Comparison of ENCODE assay signal across 30 cellular contexts in the genomic region with DNA sequence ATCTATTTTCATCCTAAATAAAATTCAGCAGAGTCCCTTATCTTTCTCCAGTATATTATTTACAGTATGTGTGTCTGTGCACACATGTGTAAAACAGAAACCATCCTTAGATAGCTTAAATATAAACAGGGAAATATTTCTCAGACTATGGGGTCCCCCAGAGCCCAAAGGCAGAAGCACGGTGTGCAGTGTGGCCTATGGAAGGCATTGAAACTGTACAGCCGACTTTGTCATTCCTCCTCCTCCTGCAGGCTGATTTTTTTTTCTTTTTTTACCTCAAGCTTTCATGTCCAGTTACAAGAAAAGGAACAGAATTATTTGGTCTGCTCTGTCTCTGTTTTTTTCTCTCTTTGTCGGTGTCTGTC. TPM values are rescaled to one million over a fixed set of nuclear protein-coding genes. Genes with fewer than 3 reads are reported as not detected.
DNase-seq lines count a peak whose midpoint lies in the region; ATAC-seq, FAIRE-seq and TF ChIP-seq lines count a peak whose summit lies in the region.
"Had no signal": no experiment of that assay in that cellular context is flagged by ENCODE, and none has a peak within 500 bp of the region (broad histone marks: within the 10 kb centered on the region; RNA-seq: fewer than 3 reads in every experiment).

No MANE protein-coding gene starts in this region.

- no peak for TF ChIP-seq RAD21 in K562 (CRISPR knock-in tag; conservative IDR thresholded peaks at IDR 0.05 in 1 of 2, IDR thresholded peaks at IDR 0.05 in 1 of 2)

- CTCF ChIA-PET in K562 (lab: Yijun Ruan, JAX; ENCODE audit: low intra/inter-chr PET ratio) = no interaction called here
- CTCF ChIA-PET in activated CD4-positive, alpha-beta memory T cell treated with anti-CD3 and anti-CD28 coated beads, Interleukin-2, amount 10 ng/mL, durations not matched to agents 7 days and 5 days (lab: Charles Lee) = no interaction called here
- CTCF ChIA-PET in naive thymus-derived CD4-positive, alpha-beta T cell (lab: Charles Lee) = no interaction called here

- no peaks in the 10 kb centered on the region for H3K9me3 ChIP-seq in DND-41 (ENCODE audit: insufficient read depth, low read length, severe bottlenecking)
- no peaks in the 10 kb centered on the region for H3K9me3 ChIP-seq in K562 (replicated peaks; ENCODE audit: control insufficient read depth, insufficient read depth, low read depth, low read length)
- H3K9me3 ChIP-seq in neural progenitor cell (ENCODE audit: low read depth) = no peaks in the 10 kb centered on the region
- no peaks in the 10 kb centered on the region for H3K9me3 ChIP-seq in naive thymus-derived CD4-positive, alpha-beta T cell (ENCODE audit: control insufficient read depth in 2 of 3, low read length in 3 of 3)
- H3K9me3 ChIP-seq in T-helper 17 cell (ENCODE audit: control insufficient read depth, low read length, poor library complexity, severe bottlenecking) = no peaks in the 10 kb centered on the region

- DNase-seq in DND-41 = no peak
- peak; percentile 51 for DNase-seq in NCI-H69 (lab: John Stamatoyannopoulos, UW)
- no peak for DNase-seq in K562 (ENCODE audit: extremely low read depth in 1 of 4, low spot score in 3 of 4)
- DNase-seq in neural progenitor cell (ENCODE audit: low spot score) = no peak
- DNase-seq in activated CD4-positive, alpha-beta memory T cell treated with anti-CD3 and anti-CD28 coated beads, Interleukin-2, amount 10 ng/mL, durations not matched to agents 7 days and 5 days = no peak
- DNase-seq in central memory CD4-positive, alpha-beta T cell = no peak
- DNase-seq in naive thymus-derived CD4-positive, alpha-beta T cell = no peak
- no peak for DNase-seq in T-helper 17 cell
- DNase-seq: activated CD4-positive, alpha-beta T cell treated with anti-CD3 and anti-CD28 coated beads, Interleukin-2, amount 50 U/mL, for 48 hours; activated CD4-positive, CD25-positive, alpha-beta regulatory T cell; activated CD8-positive, alpha-beta memory T cell treated with anti-CD3 and anti-CD28 coated beads, Interleukin-2, amount 50 U/mL, for 48 hours; activated naive CD4-positive, alpha-beta T cell treated with anti-CD3 and anti-CD28 coated beads, Interleukin-2, amount 10 ng/mL, durations not matched to agents 7 days and 5 days; brain microvascular endothelial cell; effector CD4-positive, alpha-beta T cell; erythroblast; glutamatergic neuron; NCI-H2107; NCI-H446 treated with DMSO at 0.1 percent for 48 hours; posterior cingulate gyrus; stimulated activated CD4-positive, alpha-beta T cell treated with anti-CD3 and anti-CD28 coated beads, Interleukin-4, amount 100 ng/mL, for 4 hours; stimulated activated naive CD4-positive, alpha-beta T cell; T1000 had no signal

- no peak for TF ChIP-seq EP300 in K562 (IDR thresholded peaks at IDR 0.05; ENCODE audit: low read length)

- no peaks in the 10 kb centered on the region for H3K27me3 Mint-ChIP-seq in neural progenitor cell (ENCODE audit: insufficient read depth, low read depth)
- no peaks in the 10 kb centered on the region for H3K27me3 Mint-ChIP-seq in activated CD4-positive, alpha-beta memory T cell treated with anti-CD3 and anti-CD28 coated beads, Interleukin-2, amount 10 ng/mL, durations not matched to agents 7 days and 5 days
- H3K27me3 Mint-ChIP-seq in naive thymus-derived CD4-positive, alpha-beta T cell = no peaks in the 10 kb centered on the region
- no peaks in the 10 kb centered on the region for H3K27me3 Mint-ChIP-seq in T-helper 17 cell
- H3K27me3 Mint-ChIP-seq: activated naive CD4-positive, alpha-beta T cell treated with anti-CD3 and anti-CD28 coated beads, Interleukin-2, amount 10 ng/mL, durations not matched to agents 7 days and 5 days; IgD-negative memory B cell had no signal

- H2AFZ ChIP-seq in DND-41 (ENCODE audit: low read depth, low read length) (no peak overlapping the region), K562 (ENCODE audit: low read depth, low read length) (no peak overlapping the region), neural progenitor cell (replicated peaks) (no peak overlapping the region)

- H3K4me2 ChIP-seq in DND-41 (ENCODE audit: insufficient read depth, low read length) (no peak overlapping the region), K562 (ENCODE audit: insufficient read depth, low read length) (no peak overlapping the region), neural progenitor cell (no peak overlapping the region)

- H3K36me3 ChIP-seq in DND-41 (ENCODE audit: insufficient read depth, low read length) = no peaks in the 10 kb centered on the region
- no peaks in the 10 kb centered on the region for H3K36me3 ChIP-seq in K562 (ENCODE audit: control insufficient read depth, insufficient read depth, low read length)
- H3K36me3 ChIP-seq in neural progenitor cell = no peaks in the 10 kb centered on the region
- H3K36me3 ChIP-seq in naive thymus-derived CD4-positive, alpha-beta T cell (ENCODE audit: control insufficient read depth in 2 of 3, insufficient read depth in 3 of 3, low read length in 3 of 3) = no peaks in the 10 kb centered on the region
- H3K36me3 ChIP-seq: brain microvascular endothelial cell had no signal

- in situ Hi-C loops in K562 (cut with MboI) = no loop called here

- intact Hi-C loops in K562 (cut with micrococcal nuclease) = no loop called here
- intact Hi-C loops in naive thymus-derived CD4-positive, alpha-beta T cell (cut with micrococcal nuclease) = no loop called here

- H3K27ac ChIP-seq in DND-41 (ENCODE audit: low read length) (no peak overlapping the region), K562 (ENCODE audit: extremely low read depth, low read depth, low read length) (no peak overlapping the region), neural progenitor cell (no peak overlapping the region)
- no peak overlapping the region for H3K27ac ChIP-seq in naive thymus-derived CD4-positive, alpha-beta T cell (ENCODE audit: low read depth, low read length)
- H3K27ac ChIP-seq: brain microvascular endothelial cell, C4-2B had no signal

- H3K27ac Mint-ChIP-seq in neural progenitor cell (peak overlapping the region; percentile 64), T-helper 17 cell (no peak overlapping the region)
- no peak overlapping the region for H3K27ac Mint-ChIP-seq in activated CD4-positive, alpha-beta memory T cell treated with anti-CD3 and anti-CD28 coated beads, Interleukin-2, amount 10 ng/mL, durations not matched to agents 7 days and 5 days
- H3K27ac Mint-ChIP-seq in naive thymus-derived CD4-positive, alpha-beta T cell = peak overlapping the region in 1 of 9 donors; percentile 58
- H3K27ac Mint-ChIP-seq: activated naive CD4-positive, alpha-beta T cell treated with anti-CD3 and anti-CD28 coated beads, Interleukin-2, amount 10 ng/mL, durations not matched to agents 7 days and 5 days; IgD-negative memory B cell had no signal

- no peaks in the 10 kb centered on the region for H3K36me3 Mint-ChIP-seq in neural progenitor cell
- no peaks in the 10 kb centered on the region for H3K36me3 Mint-ChIP-seq in activated CD4-positive, alpha-beta memory T cell treated with anti-CD3 and anti-CD28 coated beads, Interleukin-2, amount 10 ng/mL, durations not matched to agents 7 days and 5 days (ENCODE audit: low read depth)
- peaks cover 3 to 31% (median 24%) of the 10 kb centered on the region in 5 donors for H3K36me3 Mint-ChIP-seq in naive thymus-derived CD4-positive, alpha-beta T cell
- H3K36me3 Mint-ChIP-seq in T-helper 17 cell (ENCODE audit: low read depth) = peaks cover 3% of the 10 kb centered on the region
- H3K36me3 Mint-ChIP-seq: activated naive CD4-positive, alpha-beta T cell treated with anti-CD3 and anti-CD28 coated beads, Interleukin-2, amount 10 ng/mL, durations not matched to agents 7 days and 5 days had no signal

- no peak for TF ChIP-seq POLR2A in K562 (conservative IDR thresholded peaks at IDR 0.05)

- no peaks in the 10 kb centered on the region for H3K79me2 ChIP-seq in DND-41 (ENCODE audit: insufficient read depth, low read length)
- H3K79me2 ChIP-seq in K562 (ENCODE audit: control insufficient read depth, insufficient read depth, low read length) = no peaks in the 10 kb centered on the region
- H3K79me2 ChIP-seq in neural progenitor cell (ENCODE audit: low read depth) = no peaks in the 10 kb centered on the region

- BruUV-seq in K562 (replicated peaks; lab: Mats Ljungman, UMichigan) = no TSS peak

- FAIRE-seq in K562 (lab: Jason Lieb, UNC) = no peak
- FAIRE-seq: H1, keratinocyte, urothelium cell line had no signal

- no peaks in the 10 kb centered on the region for H3F3A ChIP-seq in neural progenitor cell (ENCODE audit: low read depth)

- peak; percentile 5 for TF ChIP-seq CTCF in DND-41 (IDR thresholded peaks at IDR 0.05; ENCODE audit: borderline replicate concordance, extremely low read depth, low read length, poor library complexity, severe bottlenecking)
- TF ChIP-seq CTCF in K562 (IDR thresholded peaks at IDR 0.05 in 2 of 3, conservative IDR thresholded peaks at IDR 0.05 in 1 of 3; ENCODE audit: insufficient read depth in 2 of 3, low read depth in 1 of 3, low read length in 3 of 3) = no peak
- no peak for TF ChIP-seq CTCF in neural progenitor cell (IDR thresholded peaks at IDR 0.05)

- no peaks in the 10 kb centered on the region for H3K9me3 Mint-ChIP-seq in neural progenitor cell
- H3K9me3 Mint-ChIP-seq in activated CD4-positive, alpha-beta memory T cell treated with anti-CD3 and anti-CD28 coated beads, Interleukin-2, amount 10 ng/mL, durations not matched to agents 7 days and 5 days = no peaks in the 10 kb centered on the region
- no peaks in the 10 kb centered on the region for H3K9me3 Mint-ChIP-seq in naive thymus-derived CD4-positive, alpha-beta T cell
- H3K9me3 Mint-ChIP-seq: activated naive CD4-positive, alpha-beta T cell treated with anti-CD3 and anti-CD28 coated beads, Interleukin-2, amount 10 ng/mL, durations not matched to agents 7 days and 5 days; IgD-negative memory B cell had no signal

- H3K9ac ChIP-seq in DND-41 (ENCODE audit: low read depth, low read length) (no peak overlapping the region), K562 (ENCODE audit: insufficient read depth in 1 of 2, low read depth in 2 of 2, low read length in 2 of 2) (no peak overlapping the region), neural progenitor cell (no peak overlapping the region)

- H3K4me3 Mint-ChIP-seq in neural progenitor cell (no peak overlapping the region), T-helper 17 cell (no peak overlapping the region)
- no peak overlapping the region for H3K4me3 Mint-ChIP-seq in activated CD4-positive, alpha-beta memory T cell treated with anti-CD3 and anti-CD28 coated beads, Interleukin-2, amount 10 ng/mL, durations not matched to agents 7 days and 5 days
- no peak overlapping the region for H3K4me3 Mint-ChIP-seq in naive thymus-derived CD4-positive, alpha-beta T cell
- H3K4me3 Mint-ChIP-seq: activated naive CD4-positive, alpha-beta T cell treated with anti-CD3 and anti-CD28 coated beads, Interleukin-2, amount 10 ng/mL, durations not matched to agents 7 days and 5 days; IgD-negative memory B cell had no signal

- H3K4me1 ChIP-seq in DND-41 (ENCODE audit: insufficient read depth, low read length) (no peaks in the 10 kb centered on the region), K562 (replicated peaks in 1 of 2; ENCODE audit: control insufficient read depth in 2 of 2, insufficient read depth in 2 of 2, low read length in 2 of 2) (peaks cover 0 to 8% of the 10 kb centered on the region in 2 experiments; a peak in 2 of 5 replicates), neural progenitor cell (no peaks in the 10 kb centered on the region)
- H3K4me1 ChIP-seq in naive thymus-derived CD4-positive, alpha-beta T cell (ENCODE audit: control insufficient read depth in 2 of 2, insufficient read depth in 2 of 2, low read length in 2 of 2) = no peaks in the 10 kb centered on the region

- H3K4me1 Mint-ChIP-seq in neural progenitor cell (peaks cover 31% of the 10 kb centered on the region), T-helper 17 cell (peaks cover 6% of the 10 kb centered on the region)
- H3K4me1 Mint-ChIP-seq in activated CD4-positive, alpha-beta memory T cell treated with anti-CD3 and anti-CD28 coated beads, Interleukin-2, amount 10 ng/mL, durations not matched to agents 7 days and 5 days = peaks cover 19% of the 10 kb centered on the region
- peaks cover 0 to 23% (median 5%) of the 10 kb centered on the region in 7 donors for H3K4me1 Mint-ChIP-seq in naive thymus-derived CD4-positive, alpha-beta T cell

- no peak overlapping the region for H3K4me3 ChIP-seq in DND-41 (ENCODE audit: low read depth in 1 of 2, low read length in 2 of 2)
- no peak overlapping the region for H3K4me3 ChIP-seq in K562
- no peak overlapping the region for H3K4me3 ChIP-seq in neural progenitor cell
- H3K4me3 ChIP-seq in naive thymus-derived CD4-positive, alpha-beta T cell (ENCODE audit: low read length) = no peak overlapping the region

- WGBS in K562 (ENCODE audit: insufficient coverage, low coverage, missing lambda C conversion rate) = 36% methylated on average over 3 of the region's 3 CpGs

- H3K9me1 ChIP-seq in K562 (ENCODE audit: control insufficient read depth, insufficient read depth, low read length) = no peaks in the 10 kb centered on the region

- H4K20me1 ChIP-seq in DND-41 (ENCODE audit: insufficient read depth, low read length) = no peaks in the 10 kb centered on the region
- H4K20me1 ChIP-seq in K562 (replicated peaks; ENCODE audit: control insufficient read depth, insufficient read depth, low read length) = no peaks in the 10 kb centered on the region
- H4K20me1 ChIP-seq in neural progenitor cell (ENCODE audit: low read depth) = no peaks in the 10 kb centered on the region

- no peaks in the 10 kb centered on the region for H3K27me3 ChIP-seq in DND-41 (ENCODE audit: insufficient read depth, low read length, poor library complexity)
- H3K27me3 ChIP-seq in K562 (ENCODE audit: control insufficient read depth in 2 of 2, insufficient read depth in 2 of 2, low read length in 2 of 2) = no peaks in the 10 kb centered on the region
- no peaks in the 10 kb centered on the region for H3K27me3 ChIP-seq in neural progenitor cell
- no peaks in the 10 kb centered on the region for H3K27me3 ChIP-seq in naive thymus-derived CD4-positive, alpha-beta T cell (ENCODE audit: control insufficient read depth in 2 of 2, insufficient read depth in 2 of 2, low read length in 2 of 2)
- H3K27me3 ChIP-seq: brain microvascular endothelial cell had no signal

- ATAC-seq in DND-41 (ENCODE audit: insufficient read depth, low read depth) (no peak), K562 (peak; percentile 53), T-helper 17 cell (no peak)
- ATAC-seq in naive thymus-derived CD4-positive, alpha-beta T cell = no peak
- ATAC-seq: sciatic nerve had no signal

- POLR2A ChIA-PET in K562 (lab: Yijun Ruan, JAX) = no interaction called here
- POLR2A ChIA-PET in activated CD4-positive, alpha-beta memory T cell treated with anti-CD3 and anti-CD28 coated beads, Interleukin-2, amount 10 ng/mL, durations not matched to agents 7 days and 5 days (lab: Charles Lee) = no interaction called here
- POLR2A ChIA-PET in naive thymus-derived CD4-positive, alpha-beta T cell (lab: Charles Lee) = no interaction called here

RNA-seq across cellular contexts. Expression of gene SLC35D3, which starts 31.9 kb away (rescaled TPM):
- not detected in 2 replicates for total RNA-seq in K562 (2011; cell fraction: chromatin; rRNA removed; ENCODE audit: low replicate concordance)
- not detected in 2 replicates for total RNA-seq in K562 (2011; cell fraction: nucleolus; rRNA removed)
- not detected in 2 replicates for total RNA-seq in K562 (2011; cell fraction: nucleoplasm; rRNA removed)
- total RNA-seq in K562 (2014; rRNA removed) (not detected in 2 replicates), K562 (2014; rRNA removed; fragmentation: Illumina TruSeq; extraction: Trizol) (not detected in 2 replicates), K562 (2015; rRNA removed; fragmentation: Illumina TruSeq; extraction: Trizol) (not detected in 2 replicates), K562 (2021) (not detected in 2 replicates), neural progenitor cell (ENCODE audit: low replicate concordance) (0.58 TPM in 1 of 2 replicates, not detected in the other), T-helper 17 cell (1 to 10 TPM in 1 of 2 donors, not detected in 1; 1.6 TPM)
- polyA plus RNA-seq in K562 (2011; rRNA removed) (not detected in 2 replicates), K562 (2014; fragmentation: Illumina TruSeq; extraction: Trizol) (not detected in 2 replicates), K562 (2014; fragmentation: Nextera tagmentation; extraction: Ambion mirVana) (not detected), K562 (2014; rRNA removed) (not detected in 2 replicates)
- not detected in 2 replicates for polyA plus RNA-seq in K562 (2011; cell fraction: cytosol; rRNA removed)
- polyA plus RNA-seq in K562 (2011; cell fraction: nucleus; rRNA removed) = not detected in 2 replicates
- 0.06 TPM in 1 of 2 replicates, not detected in the other for polyA plus RNA-seq in K562 (2012)
- polyA minus RNA-seq in K562 (2011; rRNA and poly(A)+ RNA removed) = not detected in 2 replicates
- not detected in 2 replicates for polyA minus RNA-seq in K562 (2011; cell fraction: cytosol; rRNA and poly(A)+ RNA removed)
- polyA minus RNA-seq in K562 (2011; cell fraction: nucleus; rRNA and poly(A)+ RNA removed) = not detected in 2 replicates
- total RNA-seq in activated CD4-positive, alpha-beta memory T cell treated with anti-CD3 and anti-CD28 coated beads, Interleukin-2, amount 10 ng/mL, durations not matched to agents 7 days and 5 days = under 1 TPM in 1 of 2 experiments, not detected in 1; 0.13 TPM
- total RNA-seq in naive thymus-derived CD4-positive, alpha-beta T cell = under 1 TPM in 1 of 5 experiments, not detected in 4; 0.16 TPM
- polyA plus RNA-seq in naive thymus-derived CD4-positive, alpha-beta T cell = not detected
- total RNA-seq: sciatic nerve had no signal
- polyA plus RNA-seq: IgD-negative memory B cell, keratinocyte, liver, neural cell had no signal
